1 cellular context compared by ENCODE assay signal in genomic region chr16:12617401-12617819, GRCh38.
TF ChIP-seq lines count a peak whose summit lies in the region.

No MANE protein-coding gene starts in this region.

TF ChIP-seq in HepG2, 621 proteins besides CTCF, POLR2A, EP300 and RAD21 (continued from another document):
- TF ChIP-seq ZBTB40 (IDR thresholded peaks at IDR 0.05) (no peak), ZBTB40 (CRISPR knock-in tag; IDR thresholded peaks at IDR 0.05) (0 out of 2 replicates have a peak, but pooled peaks have one; percentile 42), IKZF1 (IDR thresholded peaks at IDR 0.05) (no peak), ZNF737 (CRISPR knock-in tag; IDR thresholded peaks at IDR 0.05; ENCODE audit: borderline replicate concordance) (no peak), REL (CRISPR knock-in tag; conservative IDR thresholded peaks at IDR 0.05) (no peak), MBNL3 (CRISPR knock-in tag; conservative IDR thresholded peaks at IDR 0.05) (no peak), NRL (CRISPR knock-in tag; IDR thresholded peaks at IDR 0.05; ENCODE audit: borderline replicate concordance) (peak; percentile 57; the same call in 1 of the 2 replicates), RAD51 (IDR thresholded peaks at IDR 0.05; ENCODE audit: borderline replicate concordance) (no peak), RNF2 (conservative IDR thresholded peaks at IDR 0.05; ENCODE audit: low read depth) (no peak), ZC3H13 (CRISPR knock-in tag; IDR thresholded peaks at IDR 0.05) (no peak), ZNF615 (CRISPR knock-in tag; IDR thresholded peaks at IDR 0.05; ENCODE audit: borderline replicate concordance) (no peak), BCL6 (CRISPR knock-in tag; IDR thresholded peaks at IDR 0.05) (no peak), ZNF274 (CRISPR knock-in tag; IDR thresholded peaks at IDR 0.05) (no peak), ZNF879 (CRISPR knock-in tag; IDR thresholded peaks at IDR 0.05) (no peak), NKX3-1 (CRISPR knock-in tag; IDR thresholded peaks at IDR 0.05) (no peak), SCMH1 (CRISPR knock-in tag; IDR thresholded peaks at IDR 0.05; ENCODE audit: borderline replicate concordance) (no peak), RXRB (CRISPR knock-in tag; IDR thresholded peaks at IDR 0.05; ENCODE audit: borderline replicate concordance) (no peak), TFDP1 (CRISPR knock-in tag; IDR thresholded peaks at IDR 0.05; ENCODE audit: borderline replicate concordance) (no peak), ZNF580 (CRISPR knock-in tag; IDR thresholded peaks at IDR 0.05; ENCODE audit: borderline replicate concordance, low read depth) (0 out of 2 replicates have a peak, but pooled peaks have one; percentile 22), IKZF4 (CRISPR knock-in tag; IDR thresholded peaks at IDR 0.05; ENCODE audit: borderline replicate concordance, low read depth, not compliant biosample characterization) (no peak), ZNF577 (CRISPR knock-in tag; IDR thresholded peaks at IDR 0.05; ENCODE audit: borderline replicate concordance, low read depth) (no peak), ZNF562 (CRISPR knock-in tag; IDR thresholded peaks at IDR 0.05; ENCODE audit: borderline replicate concordance) (no peak), ZNF20 (CRISPR knock-in tag; IDR thresholded peaks at IDR 0.05) (no peak), ZNF790 (CRISPR knock-in tag; IDR thresholded peaks at IDR 0.05; ENCODE audit: borderline replicate concordance) (no peak), TCF7L2 (IDR thresholded peaks at IDR 0.05; ENCODE audit: low read depth, low read length) (no peak), ZNF597 (CRISPR knock-in tag; IDR thresholded peaks at IDR 0.05) (no peak), ZNF143 (CRISPR knock-in tag; IDR thresholded peaks at IDR 0.05) (no peak), CERS6 (CRISPR knock-in tag; IDR thresholded peaks at IDR 0.05) (no peak)
- TF ChIP-seq, protein P1, sequence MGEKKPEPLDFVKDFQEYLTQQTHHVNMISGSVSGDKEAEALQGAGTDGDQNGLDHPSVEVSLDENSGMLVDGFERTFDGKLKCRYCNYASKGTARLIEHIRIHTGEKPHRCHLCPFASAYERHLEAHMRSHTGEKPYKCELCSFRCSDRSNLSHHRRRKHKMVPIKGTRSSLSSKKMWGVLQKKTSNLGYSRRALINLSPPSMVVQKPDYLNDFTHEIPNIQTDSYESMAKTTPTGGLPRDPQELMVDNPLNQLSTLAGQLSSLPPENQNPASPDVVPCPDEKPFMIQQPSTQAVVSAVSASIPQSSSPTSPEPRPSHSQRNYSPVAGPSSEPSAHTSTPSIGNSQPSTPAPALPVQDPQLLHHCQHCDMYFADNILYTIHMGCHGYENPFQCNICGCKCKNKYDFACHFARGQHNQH (CRISPR knock-in tag; IDR thresholded peaks at IDR 0.05), result no peak
- TF ChIP-seq, protein P2, sequence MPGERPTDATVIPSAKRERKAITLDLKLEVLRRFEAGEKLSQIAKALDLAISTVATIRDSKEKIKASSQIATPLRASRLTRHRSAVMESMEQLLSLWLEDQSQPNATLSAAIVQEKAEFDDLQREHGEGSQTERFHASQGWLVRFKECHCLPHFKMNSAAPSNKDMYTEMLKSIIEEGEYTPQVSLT (CRISPR knock-in tag; IDR thresholded peaks at IDR 0.05; ENCODE audit: borderline replicate concordance, low read depth), result no peak
- TF ChIP-seq, protein P3, sequence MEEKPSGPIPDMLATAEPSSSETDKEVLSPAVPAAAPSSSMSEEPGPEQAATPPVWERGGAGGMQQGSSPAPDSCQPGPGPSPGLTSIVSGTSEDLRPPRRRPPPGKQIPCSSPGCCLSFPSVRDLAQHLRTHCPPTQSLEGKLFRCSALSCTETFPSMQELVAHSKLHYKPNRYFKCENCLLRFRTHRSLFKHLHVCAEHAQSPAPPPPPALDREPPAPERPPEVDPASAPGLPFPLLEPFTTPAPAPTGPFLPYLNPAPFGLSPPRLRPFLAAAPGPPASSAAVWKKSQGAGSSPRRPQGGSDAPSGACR (CRISPR knock-in tag; IDR thresholded peaks at IDR 0.05), result no peak
- TF ChIP-seq, protein P4, sequence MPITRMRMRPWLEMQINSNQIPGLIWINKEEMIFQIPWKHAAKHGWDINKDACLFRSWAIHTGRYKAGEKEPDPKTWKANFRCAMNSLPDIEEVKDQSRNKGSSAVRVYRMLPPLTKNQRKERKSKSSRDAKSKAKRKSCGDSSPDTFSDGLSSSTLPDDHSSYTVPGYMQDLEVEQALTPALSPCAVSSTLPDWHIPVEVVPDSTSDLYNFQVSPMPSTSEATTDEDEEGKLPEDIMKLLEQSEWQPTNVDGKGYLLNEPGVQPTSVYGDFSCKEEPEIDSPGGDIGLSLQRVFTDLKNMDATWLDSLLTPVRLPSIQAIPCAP (CRISPR knock-in tag; IDR thresholded peaks at IDR 0.05; ENCODE audit: low read depth), result no peak
- TF ChIP-seq, protein P5, sequence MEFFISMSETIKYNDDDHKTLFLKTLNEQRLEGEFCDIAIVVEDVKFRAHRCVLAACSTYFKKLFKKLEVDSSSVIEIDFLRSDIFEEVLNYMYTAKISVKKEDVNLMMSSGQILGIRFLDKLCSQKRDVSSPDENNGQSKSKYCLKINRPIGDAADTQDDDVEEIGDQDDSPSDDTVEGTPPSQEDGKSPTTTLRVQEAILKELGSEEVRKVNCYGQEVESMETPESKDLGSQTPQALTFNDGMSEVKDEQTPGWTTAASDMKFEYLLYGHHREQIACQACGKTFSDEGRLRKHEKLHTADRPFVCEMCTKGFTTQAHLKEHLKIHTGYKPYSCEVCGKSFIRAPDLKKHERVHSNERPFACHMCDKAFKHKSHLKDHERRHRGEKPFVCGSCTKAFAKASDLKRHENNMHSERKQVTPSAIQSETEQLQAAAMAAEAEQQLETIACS (CRISPR knock-in tag; IDR thresholded peaks at IDR 0.05), result no peak
- TF ChIP-seq, protein P6, sequence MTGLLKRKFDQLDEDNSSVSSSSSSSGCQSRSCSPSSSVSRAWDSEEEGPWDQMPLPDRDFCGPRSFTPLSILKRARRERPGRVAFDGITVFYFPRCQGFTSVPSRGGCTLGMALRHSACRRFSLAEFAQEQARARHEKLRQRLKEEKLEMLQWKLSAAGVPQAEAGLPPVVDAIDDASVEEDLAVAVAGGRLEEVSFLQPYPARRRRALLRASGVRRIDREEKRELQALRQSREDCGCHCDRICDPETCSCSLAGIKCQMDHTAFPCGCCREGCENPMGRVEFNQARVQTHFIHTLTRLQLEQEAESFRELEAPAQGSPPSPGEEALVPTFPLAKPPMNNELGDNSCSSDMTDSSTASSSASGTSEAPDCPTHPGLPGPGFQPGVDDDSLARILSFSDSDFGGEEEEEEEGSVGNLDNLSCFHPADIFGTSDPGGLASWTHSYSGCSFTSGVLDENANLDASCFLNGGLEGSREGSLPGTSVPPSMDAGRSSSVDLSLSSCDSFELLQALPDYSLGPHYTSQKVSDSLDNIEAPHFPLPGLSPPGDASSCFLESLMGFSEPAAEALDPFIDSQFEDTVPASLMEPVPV (CRISPR knock-in tag; IDR thresholded peaks at IDR 0.05), result no peak
